Comparison of ENCODE assay signal across 1 cellular context in the genomic region with DNA sequence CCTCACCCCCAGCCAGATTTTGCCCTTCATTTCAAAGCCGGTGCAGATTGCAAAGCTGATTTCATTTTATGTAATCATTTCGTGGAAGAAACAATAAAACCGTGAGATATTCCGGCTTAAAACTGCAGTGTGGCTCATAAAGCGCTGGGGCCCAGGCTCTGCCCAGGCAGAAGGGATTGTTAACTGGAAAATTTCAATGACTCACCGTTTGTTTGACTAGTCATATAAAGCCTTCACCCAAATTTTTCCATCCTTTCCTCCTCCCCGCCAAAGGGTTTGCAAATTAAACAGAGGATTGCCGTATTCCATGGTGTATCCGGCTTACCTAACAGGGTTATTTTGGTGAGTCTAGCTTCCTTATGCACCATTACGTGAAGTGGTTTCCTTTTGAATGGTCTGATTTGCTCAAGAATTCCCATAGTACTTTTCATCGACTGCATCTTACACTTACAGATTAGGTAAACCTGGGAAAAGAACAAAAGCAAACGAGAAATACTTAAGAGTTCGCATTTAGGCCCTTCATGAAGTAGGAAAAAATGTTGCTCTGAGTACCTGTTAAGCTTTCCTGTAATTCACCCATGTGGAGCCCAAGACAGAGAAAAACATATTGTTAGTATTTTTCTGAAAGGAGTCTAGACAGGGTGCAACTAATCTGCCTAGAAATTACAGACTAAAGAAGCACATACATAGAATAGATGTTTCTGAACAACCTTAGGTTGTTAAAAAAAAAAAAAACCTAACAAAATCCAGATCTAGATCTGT.
TF ChIP-seq lines count a peak whose summit lies in the region.

No MANE protein-coding gene starts in this region.

TF ChIP-seq in HepG2, 621 proteins besides CTCF, POLR2A, EP300 and RAD21 (continued from another document and continues in another):
- no peak for TF ChIP-seq CSRNP1 (CRISPR knock-in tag; IDR thresholded peaks at IDR 0.05)
- TF ChIP-seq MYPOP (CRISPR knock-in tag; IDR thresholded peaks at IDR 0.05): no peak; the same call in none of the 2 replicates
- peak; percentile 66; the same call in 1 of the 2 replicates for TF ChIP-seq ZNF331 (CRISPR knock-in tag; IDR thresholded peaks at IDR 0.05)
- TF ChIP-seq ZNF256 (CRISPR knock-in tag; conservative IDR thresholded peaks at IDR 0.05): 0 out of 2 replicates have a peak, but pooled peaks have one; percentile 59
- no peak for TF ChIP-seq RFX1 (IDR thresholded peaks at IDR 0.05)
- peak; percentile 47; the same call in 1 of the 2 replicates for TF ChIP-seq ZNF614 (CRISPR knock-in tag; IDR thresholded peaks at IDR 0.05; ENCODE audit: borderline replicate concordance)
- TF ChIP-seq, protein P1, sequence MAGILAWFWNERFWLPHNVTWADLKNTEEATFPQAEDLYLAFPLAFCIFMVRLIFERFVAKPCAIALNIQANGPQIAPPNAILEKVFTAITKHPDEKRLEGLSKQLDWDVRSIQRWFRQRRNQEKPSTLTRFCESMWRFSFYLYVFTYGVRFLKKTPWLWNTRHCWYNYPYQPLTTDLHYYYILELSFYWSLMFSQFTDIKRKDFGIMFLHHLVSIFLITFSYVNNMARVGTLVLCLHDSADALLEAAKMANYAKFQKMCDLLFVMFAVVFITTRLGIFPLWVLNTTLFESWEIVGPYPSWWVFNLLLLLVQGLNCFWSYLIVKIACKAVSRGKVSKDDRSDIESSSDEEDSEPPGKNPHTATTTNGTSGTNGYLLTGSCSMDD (CRISPR knock-in tag; IDR thresholded peaks at IDR 0.05): no peak
- TF ChIP-seq GABPB1 (CRISPR knock-in tag; IDR thresholded peaks at IDR 0.05): no peak
- TF ChIP-seq KLF15 (CRISPR knock-in tag; IDR thresholded peaks at IDR 0.05; ENCODE audit: borderline replicate concordance): no peak
- TF ChIP-seq CC2D1A (CRISPR knock-in tag; IDR thresholded peaks at IDR 0.05): no peak
- no peak for TF ChIP-seq ZNF672 (CRISPR knock-in tag; IDR thresholded peaks at IDR 0.05)
- peak; percentile 19; the same call in 1 of the 2 replicates for TF ChIP-seq TBX3 (IDR thresholded peaks at IDR 0.05; ENCODE audit: borderline replicate concordance)
- TF ChIP-seq, protein P2, sequence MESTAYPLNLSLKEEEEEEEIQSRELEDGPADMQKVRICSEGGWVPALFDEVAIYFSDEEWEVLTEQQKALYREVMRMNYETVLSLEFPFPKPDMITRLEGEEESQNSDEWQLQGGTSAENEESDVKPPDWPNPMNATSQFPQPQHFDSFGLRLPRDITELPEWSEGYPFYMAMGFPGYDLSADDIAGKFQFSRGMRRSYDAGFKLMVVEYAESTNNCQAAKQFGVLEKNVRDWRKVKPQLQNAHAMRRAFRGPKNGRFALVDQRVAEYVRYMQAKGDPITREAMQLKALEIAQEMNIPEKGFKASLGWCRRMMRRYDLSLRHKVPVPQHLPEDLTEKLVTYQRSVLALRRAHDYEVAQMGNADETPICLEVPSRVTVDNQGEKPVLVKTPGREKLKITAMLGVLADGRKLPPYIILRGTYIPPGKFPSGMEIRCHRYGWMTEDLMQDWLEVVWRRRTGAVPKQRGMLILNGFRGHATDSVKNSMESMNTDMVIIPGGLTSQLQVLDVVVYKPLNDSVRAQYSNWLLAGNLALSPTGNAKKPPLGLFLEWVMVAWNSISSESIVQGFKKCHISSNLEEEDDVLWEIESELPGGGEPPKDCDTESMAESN (CRISPR knock-in tag; conservative IDR thresholded peaks at IDR 0.05): peak; percentile 93
- TF ChIP-seq SATB2 (CRISPR knock-in tag; IDR thresholded peaks at IDR 0.05): peak; percentile 10; the same call in 1 of the 2 replicates
- TF ChIP-seq AGO1 (IDR thresholded peaks at IDR 0.05; ENCODE audit: low read depth, low read length, poor library complexity, severe bottlenecking): no peak
- no peak for TF ChIP-seq ZNF558 (CRISPR knock-in tag; IDR thresholded peaks at IDR 0.05; ENCODE audit: borderline replicate concordance)
- 0 out of 2 replicates have a peak, but pooled peaks have one; percentile 25 for TF ChIP-seq RAD51 (IDR thresholded peaks at IDR 0.05; ENCODE audit: borderline replicate concordance)
- no peak for TF ChIP-seq STAG1 (CRISPR knock-in tag; IDR thresholded peaks at IDR 0.05)
- no peak for TF ChIP-seq HNRNPL (IDR thresholded peaks at IDR 0.05; ENCODE audit: low read depth, low read length)
- TF ChIP-seq AKAP8 (CRISPR knock-in tag; IDR thresholded peaks at IDR 0.05): no peak
- TF ChIP-seq MIER3 (CRISPR knock-in tag; IDR thresholded peaks at IDR 0.05; ENCODE audit: borderline replicate concordance): no peak; the same call in 1 of the 2 replicates
- TF ChIP-seq, protein P3, sequence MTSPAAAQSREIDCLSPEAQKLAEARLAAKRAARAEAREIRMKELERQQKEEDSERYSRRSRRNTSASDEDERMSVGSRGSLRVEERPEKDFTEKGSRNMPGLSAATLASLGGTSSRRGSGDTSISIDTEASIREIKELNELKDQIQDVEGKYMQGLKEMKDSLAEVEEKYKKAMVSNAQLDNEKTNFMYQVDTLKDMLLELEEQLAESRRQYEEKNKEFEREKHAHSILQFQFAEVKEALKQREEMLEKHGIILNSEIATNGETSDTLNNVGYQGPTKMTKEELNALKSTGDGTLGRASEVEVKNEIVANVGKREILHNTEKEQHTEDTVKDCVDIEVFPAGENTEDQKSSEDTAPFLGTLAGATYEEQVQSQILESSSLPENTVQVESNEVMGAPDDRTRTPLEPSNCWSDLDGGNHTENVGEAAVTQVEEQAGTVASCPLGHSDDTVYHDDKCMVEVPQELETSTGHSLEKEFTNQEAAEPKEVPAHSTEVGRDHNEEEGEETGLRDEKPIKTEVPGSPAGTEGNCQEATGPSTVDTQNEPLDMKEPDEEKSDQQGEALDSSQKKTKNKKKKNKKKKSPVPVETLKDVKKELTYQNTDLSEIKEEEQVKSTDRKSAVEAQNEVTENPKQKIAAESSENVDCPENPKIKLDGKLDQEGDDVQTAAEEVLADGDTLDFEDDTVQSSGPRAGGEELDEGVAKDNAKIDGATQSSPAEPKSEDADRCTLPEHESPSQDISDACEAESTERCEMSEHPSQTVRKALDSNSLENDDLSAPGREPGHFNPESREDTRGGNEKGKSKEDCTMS (CRISPR knock-in tag; conservative IDR thresholded peaks at IDR 0.05): no peak
- TF ChIP-seq ZNF761 (CRISPR knock-in tag; conservative IDR thresholded peaks at IDR 0.05): no peak
- no peak for TF ChIP-seq TFE3 (CRISPR knock-in tag; IDR thresholded peaks at IDR 0.05)
- no peak for TF ChIP-seq HOXD1 (CRISPR knock-in tag; IDR thresholded peaks at IDR 0.05)
- no peak for TF ChIP-seq ZNF609 (CRISPR knock-in tag; IDR thresholded peaks at IDR 0.05; ENCODE audit: borderline replicate concordance)
- TF ChIP-seq TCF7L2 (IDR thresholded peaks at IDR 0.05; ENCODE audit: low read depth, low read length): no peak
- no peak for TF ChIP-seq RFXANK (CRISPR knock-in tag; IDR thresholded peaks at IDR 0.05)
- TF ChIP-seq PRMT3 (CRISPR knock-in tag; IDR thresholded peaks at IDR 0.05; ENCODE audit: borderline replicate concordance, low read depth): no peak
- no peak for TF ChIP-seq MZF1 (CRISPR knock-in tag; IDR thresholded peaks at IDR 0.05; ENCODE audit: borderline replicate concordance)
- no peak for TF ChIP-seq TRAFD1 (CRISPR knock-in tag; IDR thresholded peaks at IDR 0.05; ENCODE audit: borderline replicate concordance)
- no peak; the same call in 1 of the 2 replicates for TF ChIP-seq ZSCAN31 (CRISPR knock-in tag; IDR thresholded peaks at IDR 0.05; ENCODE audit: low read depth)
- TF ChIP-seq ZNF513 (CRISPR knock-in tag; conservative IDR thresholded peaks at IDR 0.05): 0 out of 2 replicates have a peak, but pooled peaks have one; percentile 29
